Comparison of ENCODE assay signal across 1 cellular context in genomic region chr7:134646425-134647305, GRCh38.
TF ChIP-seq lines count a peak whose summit lies in the region.

Gene BPGM (plus strand): TSS chr7:134646853. CDS start chr7:134661508, 14,655 bp downstream.

TF ChIP-seq in HepG2, 621 proteins besides CTCF, POLR2A, EP300 and RAD21 (continued from another document and continues in another):
- no peak for TF ChIP-seq ZNF710 (CRISPR knock-in tag; IDR thresholded peaks at IDR 0.05; ENCODE audit: borderline replicate concordance)
- TF ChIP-seq MTERF4 (CRISPR knock-in tag; IDR thresholded peaks at IDR 0.05): no peak
- no peak for TF ChIP-seq DPF2 (CRISPR knock-in tag; IDR thresholded peaks at IDR 0.05; ENCODE audit: borderline replicate concordance, low read depth)
- TF ChIP-seq POGZ (CRISPR knock-in tag; IDR thresholded peaks at IDR 0.05): peak; percentile 79; the same call in 1 of the 2 replicates
- no peak for TF ChIP-seq ZMAT3 (CRISPR knock-in tag; conservative IDR thresholded peaks at IDR 0.05)
- no peak for TF ChIP-seq ZUFSP (CRISPR knock-in tag; IDR thresholded peaks at IDR 0.05; ENCODE audit: borderline replicate concordance)
- no peak for TF ChIP-seq TAF15 (IDR thresholded peaks at IDR 0.05; ENCODE audit: low read depth, low read length, poor library complexity, severe bottlenecking)
- no peak for TF ChIP-seq ZNF235 (CRISPR knock-in tag; IDR thresholded peaks at IDR 0.05; ENCODE audit: borderline replicate concordance)
- no peak for TF ChIP-seq FOXP1 (IDR thresholded peaks at IDR 0.05)
- no peak for TF ChIP-seq FOXP1 (CRISPR knock-in tag; IDR thresholded peaks at IDR 0.05)
- TF ChIP-seq ERF (CRISPR knock-in tag; IDR thresholded peaks at IDR 0.05): peak; percentile 82; the same call in 1 of the 2 replicates
- no peak for TF ChIP-seq MIER3 (CRISPR knock-in tag; IDR thresholded peaks at IDR 0.05; ENCODE audit: borderline replicate concordance)
- TF ChIP-seq TMF1 (CRISPR knock-in tag; IDR thresholded peaks at IDR 0.05; ENCODE audit: low read depth): no peak
- no peak for TF ChIP-seq ZNF577 (CRISPR knock-in tag; IDR thresholded peaks at IDR 0.05; ENCODE audit: borderline replicate concordance, low read depth)
- no peak for TF ChIP-seq ZIK1 (CRISPR knock-in tag; IDR thresholded peaks at IDR 0.05; ENCODE audit: borderline replicate concordance, low read depth)
- TF ChIP-seq PCBP1 (IDR thresholded peaks at IDR 0.05; ENCODE audit: borderline replicate concordance, low read depth, low read length): no peak
- peak; percentile 62; the same call in 1 of the 2 replicates for TF ChIP-seq ZBTB20 (CRISPR knock-in tag; IDR thresholded peaks at IDR 0.05; ENCODE audit: borderline replicate concordance, low read depth)
- no peak; the same call in 1 of the 2 replicates for TF ChIP-seq TFDP2 (CRISPR knock-in tag; IDR thresholded peaks at IDR 0.05)
- peak; percentile 70; the same call in 1 of the 2 replicates for TF ChIP-seq SP140L (CRISPR knock-in tag; IDR thresholded peaks at IDR 0.05; ENCODE audit: borderline replicate concordance)
- no peak for TF ChIP-seq SRSF4 (IDR thresholded peaks at IDR 0.05; ENCODE audit: low read depth, low read length, poor library complexity, severe bottlenecking)
- no peak for TF ChIP-seq SOX6 (IDR thresholded peaks at IDR 0.05)
- peak; percentile 49; the same call in 1 of the 2 replicates for TF ChIP-seq SOX6 (CRISPR knock-in tag; IDR thresholded peaks at IDR 0.05)
- TF ChIP-seq ZHX1 (CRISPR knock-in tag; IDR thresholded peaks at IDR 0.05; ENCODE audit: low read depth): no peak
- no peak for TF ChIP-seq GMEB2 (CRISPR knock-in tag; IDR thresholded peaks at IDR 0.05; ENCODE audit: low read depth)
- TF ChIP-seq BRF2 (CRISPR knock-in tag; IDR thresholded peaks at IDR 0.05): no peak
- no peak for TF ChIP-seq PAX8 (CRISPR knock-in tag; IDR thresholded peaks at IDR 0.05; ENCODE audit: borderline replicate concordance)
- no peak for TF ChIP-seq ZNF570 (CRISPR knock-in tag; IDR thresholded peaks at IDR 0.05; ENCODE audit: borderline replicate concordance)
- TF ChIP-seq ZNF629 (CRISPR knock-in tag; conservative IDR thresholded peaks at IDR 0.05): no peak
- peak; percentile 81 for TF ChIP-seq PHF8 (CRISPR knock-in tag; IDR thresholded peaks at IDR 0.05)
- no peak for TF ChIP-seq E2F5 (CRISPR knock-in tag; conservative IDR thresholded peaks at IDR 0.05)
- TF ChIP-seq SNAPC5 (CRISPR knock-in tag; IDR thresholded peaks at IDR 0.05; ENCODE audit: borderline replicate concordance): no peak
- TF ChIP-seq GLMP (CRISPR knock-in tag; IDR thresholded peaks at IDR 0.05; ENCODE audit: borderline replicate concordance): no peak
- no peak for TF ChIP-seq ZBTB2 (CRISPR knock-in tag; IDR thresholded peaks at IDR 0.05; ENCODE audit: low read depth)
- TF ChIP-seq BRD4 (CRISPR knock-in tag; IDR thresholded peaks at IDR 0.05): peak; percentile 46; the same call in 1 of the 2 replicates
- no peak for TF ChIP-seq ADNP (CRISPR knock-in tag; IDR thresholded peaks at IDR 0.05)
- TF ChIP-seq ZNF281 (CRISPR knock-in tag; IDR thresholded peaks at IDR 0.05; ENCODE audit: borderline replicate concordance): no peak; the same call in 1 of the 2 replicates
- no peak for TF ChIP-seq ELK4 (CRISPR knock-in tag; IDR thresholded peaks at IDR 0.05; ENCODE audit: borderline replicate concordance)
- TF ChIP-seq ZMAT5 (CRISPR knock-in tag; IDR thresholded peaks at IDR 0.05; ENCODE audit: borderline replicate concordance, low read depth): no peak
- no peak for TF ChIP-seq ZBTB21 (CRISPR knock-in tag; IDR thresholded peaks at IDR 0.05)
- TF ChIP-seq ZSCAN12 (CRISPR knock-in tag; IDR thresholded peaks at IDR 0.05): no peak
